In genomic region chr7:70829221-70830059, GRCh38 we compare ENCODE assay signal across 8 cellular contexts.
A peak's percentile ranks its signal among the peaks of the same experiment; 100 is the strongest.
DNase-seq lines count a peak whose midpoint lies in the region; FAIRE-seq and TF ChIP-seq lines count a peak whose summit lies in the region.

No MANE protein-coding gene starts in this region.

- TF ChIP-seq POLR2A in H54 (IDR thresholded peaks at IDR 0.05; ENCODE audit: low read depth, low read length), result no peak

- dilution Hi-C loops in keratinocyte (cut with MboI; ENCODE audit: extremely low pct_ligation_motif_present, low sequenced_read_pairs), result no loop called here

- H3K9me3 ChIP-seq in WERI-Rb-1 (ENCODE audit: severe bottlenecking) (no peaks in the 10 kb centered on the region), keratinocyte (ENCODE audit: control insufficient read depth, low read depth, low read length) (no peaks in the 10 kb centered on the region)

- H3K4me1 ChIP-seq in keratinocyte (ENCODE audit: control insufficient read depth, extremely low read depth, insufficient read depth, low read length), result peaks cover 3% of the 10 kb centered on the region

- H3K36me3 ChIP-seq in WERI-Rb-1 (no peaks in the 10 kb centered on the region), keratinocyte (ENCODE audit: control insufficient read depth in 2 of 2, extremely low read depth in 1 of 2, insufficient read depth in 2 of 2, low read length in 2 of 2) (no peaks in the 10 kb centered on the region)

- H3K9me1 ChIP-seq in keratinocyte (ENCODE audit: control insufficient read depth, extremely low read depth, insufficient read depth, low read length), result no peaks in the 10 kb centered on the region

- DNase-seq in DMS53 (lab: John Stamatoyannopoulos, UW), result peak; percentile 71
- DNase-seq in H54 (ENCODE audit: insufficient read length, low spot score), result peak; percentile 52
- DNase-seq in NCI-H1694 (lab: John Stamatoyannopoulos, UW), result peak; percentile 84
- DNase-seq in WERI-Rb-1, result peak; percentile 64
- DNase-seq in cardiac fibroblast (ENCODE audit: low read depth in 2 of 2), result peak; percentile 67 to 71
- no peak for DNase-seq in keratinocyte (ENCODE audit: low read depth, low spot score)
- DNase-seq in stimulated activated CD4-positive, alpha-beta T cell treated with anti-CD3 and anti-CD28 coated beads, Interleukin-15, amount 100 ng/mL, for 24 hours, result peak; percentile 58
- no peak for DNase-seq in GF-D8 (lab: John Stamatoyannopoulos, UW)

- no peaks in the 10 kb centered on the region for H4K20me1 ChIP-seq in keratinocyte (ENCODE audit: control insufficient read depth, extremely low read depth, insufficient read depth, low read length)

- no peak for FAIRE-seq in H54 (lab: Jason Lieb, UNC)
- peak; percentile 71 for FAIRE-seq in keratinocyte (lab: Jason Lieb, UNC)

- H3K79me2 ChIP-seq in keratinocyte (ENCODE audit: control insufficient read depth, insufficient read depth, low read length), result no peaks in the 10 kb centered on the region

- H3K27ac ChIP-seq in WERI-Rb-1, result no peak overlapping the region
- H3K27ac ChIP-seq in keratinocyte (ENCODE audit: control insufficient read depth, insufficient read depth, low read length), result no peak overlapping the region

- H3K27me3 ChIP-seq in WERI-Rb-1 (ENCODE audit: insufficient read depth, low read depth, severe bottlenecking) (peaks cover 11% of the 10 kb centered on the region), keratinocyte (ENCODE audit: control insufficient read depth, extremely low read depth, insufficient read depth, low read length) (no peaks in the 10 kb centered on the region)

- H3K4me3 ChIP-seq in WERI-Rb-1 (ENCODE audit: low read depth, low read length) (peak overlapping the region; percentile 9), cardiac fibroblast (replicated peaks in 1 of 2; ENCODE audit: low read depth in 2 of 2, low read length in 2 of 2) (no peak overlapping the region), keratinocyte (ENCODE audit: control insufficient read depth in 2 of 3, extremely low read depth in 1 of 3, insufficient read depth in 2 of 3, low read depth in 1 of 3, low read length in 3 of 3) (no peak overlapping the region)

- peak overlapping the region; percentile 79 for H2AFZ ChIP-seq in keratinocyte (ENCODE audit: control insufficient read depth, low read length)

- TF ChIP-seq CTCF in WERI-Rb-1 (IDR thresholded peaks at IDR 0.05; ENCODE audit: low read depth, low read length), result peak; percentile 91
- TF ChIP-seq CTCF in cardiac fibroblast (IDR thresholded peaks at IDR 0.05; ENCODE audit: low read depth, low read length), result peak; percentile 94
- peak; percentile 87 to 97 (median 88) for TF ChIP-seq CTCF in keratinocyte (optimal IDR thresholded peaks at IDR 0.05 in 1 of 3, IDR thresholded peaks at IDR 0.05 in 1 of 3, conservative IDR thresholded peaks at IDR 0.05 in 1 of 3; ENCODE audit: extremely low read depth in 1 of 3, insufficient read depth in 2 of 3, low read length in 3 of 3)

- H3K9ac ChIP-seq in keratinocyte (ENCODE audit: control insufficient read depth, extremely low read depth, insufficient read depth, low read length), result no peak overlapping the region

- peak overlapping the region; percentile 60 for H3K4me2 ChIP-seq in keratinocyte (ENCODE audit: control insufficient read depth, extremely low read depth, insufficient read depth, low read depth, low read length)

Comparison
In these comparisons a context has a peak if more than half of its experiments do, and no peak if none do; other contexts are left out.
1. DNase-seq: peak in DMS53 (single experiment), H54 (single experiment), NCI-H1694 (single experiment), WERI-Rb-1 (single experiment), cardiac fibroblast (2 of 2) and stimulated activated CD4-positive, alpha-beta T cell treated with anti-CD3 and anti-CD28 coated beads, Interleukin-15, amount 100 ng/mL, for 24 hours (single experiment); none in keratinocyte (single experiment) and GF-D8 (single experiment).
2. Peak in every context shown above with its lines, with median percentiles within 50 percentile points of each other: CTCF ChIP-seq.